ENCODE assay signal across 25 cellular contexts in the genomic region with DNA sequence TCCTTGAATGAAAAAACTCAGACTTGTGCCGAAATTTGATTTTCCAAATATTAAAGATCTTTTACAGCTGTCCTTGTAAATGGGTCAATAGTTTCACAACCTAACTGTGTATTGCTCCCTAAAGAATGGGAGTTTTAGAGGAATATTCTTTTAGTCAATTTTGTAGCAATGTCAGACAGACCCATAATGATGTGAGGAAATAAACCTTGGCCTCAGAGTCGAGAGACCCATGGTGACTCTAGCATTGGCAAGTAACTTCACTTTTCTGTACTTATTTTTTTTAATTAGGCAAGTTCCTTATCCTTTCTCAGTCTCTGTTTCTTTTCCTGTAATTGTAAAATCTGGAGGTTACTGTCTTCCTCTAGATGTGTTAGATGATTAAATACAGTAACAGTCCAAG.
"Had no signal": no experiment of that assay in that cellular context is flagged by ENCODE, and none has a peak within 500 bp of the region (broad histone marks: within the 10 kb centered on the region; RNA-seq: fewer than 3 reads in every experiment).

No MANE protein-coding gene starts in this region.

- DNase-seq: cerebellar nuclear complex; cortex of kidney; effector memory CD8-positive, alpha-beta T cell; gastrocnemius medialis; heart left ventricle; hippocampal formation; left cardiac atrium; left lung; lower lobe of right lung; natural killer cell; pancreas; retina; sigmoid colon; stimulated activated CD4-positive, alpha-beta T cell treated with anti-CD3 and anti-CD28 coated beads, Interleukin-2, amount 100 ng/mL, for 24 hours; stimulated activated CD4-positive, alpha-beta T cell treated with anti-CD3 and anti-CD28 coated beads, Interleukin-4, amount 100 ng/mL, for 24 hours; stimulated activated naive CD4-positive, alpha-beta T cell treated with Interleukin-2 at 50 U/mL for 16 hours; stomach; substantia nigra; testis; tibial artery had no signal

- H3K9me3 ChIP-seq: gastrocnemius medialis, heart left ventricle, left lung, lower lobe of right lung, neutrophil, pancreas, sigmoid colon, stomach, testis, tibial artery had no signal

- H3K9me3 Mint-ChIP-seq: effector memory CD8-positive, alpha-beta T cell; natural killer cell had no signal

- H3K27ac Mint-ChIP-seq: effector memory CD8-positive, alpha-beta T cell; natural killer cell; stimulated activated effector memory CD8-positive, alpha-beta T cell treated with anti-CD3 and anti-CD28 coated beads, Interleukin-12 subunit alpha, Interleukin-12 subunit beta, amount 100 ng/mL, for 72 hours; type B pancreatic cell had no signal

- H3K36me3 Mint-ChIP-seq: natural killer cell; stimulated activated effector memory CD8-positive, alpha-beta T cell treated with anti-CD3 and anti-CD28 coated beads, Interleukin-12 subunit alpha, Interleukin-12 subunit beta, amount 100 ng/mL, for 72 hours; type B pancreatic cell had no signal

- H3K4me3 ChIP-seq: gastrocnemius medialis, heart left ventricle, left lung, lower lobe of right lung, pancreas, sigmoid colon, stomach, testis, tibial artery had no signal

- ATAC-seq: effector memory CD8-positive, alpha-beta T cell; gastrocnemius medialis; left lung; lower lobe of right lung; natural killer cell; pancreas; stimulated activated effector memory CD8-positive, alpha-beta T cell treated with anti-CD3 and anti-CD28 coated beads, Interleukin-12 subunit alpha, Interleukin-12 subunit beta, amount 100 ng/mL, for 72 hours had no signal

- FAIRE-seq: islet of Langerhans, pancreas had no signal

- H3K4me3 Mint-ChIP-seq: effector memory CD8-positive, alpha-beta T cell; natural killer cell; neural crest cell; stimulated activated effector memory CD8-positive, alpha-beta T cell treated with anti-CD3 and anti-CD28 coated beads, Interleukin-12 subunit alpha, Interleukin-12 subunit beta, amount 100 ng/mL, for 72 hours; type B pancreatic cell had no signal

- H3K27me3 ChIP-seq: gastrocnemius medialis, heart left ventricle, left lung, neutrophil, pancreas, sigmoid colon, stomach, testis, tibial artery had no signal

- H3K4me1 ChIP-seq: gastrocnemius medialis, left lung, lower lobe of right lung, pancreas had no signal

- H3K27ac ChIP-seq: gastrocnemius medialis, heart left ventricle, lower lobe of right lung, neutrophil, pancreas, stomach, testis, tibial artery had no signal

- H3K36me3 ChIP-seq: gastrocnemius medialis, heart left ventricle, left lung, lower lobe of right lung, neutrophil, pancreas, sigmoid colon, stomach had no signal

- H3K4me1 Mint-ChIP-seq: natural killer cell; stimulated activated effector memory CD8-positive, alpha-beta T cell treated with anti-CD3 and anti-CD28 coated beads, Interleukin-12 subunit alpha, Interleukin-12 subunit beta, amount 100 ng/mL, for 72 hours had no signal
